ENCODE assay signal across 10 cellular contexts in the genomic region with DNA sequence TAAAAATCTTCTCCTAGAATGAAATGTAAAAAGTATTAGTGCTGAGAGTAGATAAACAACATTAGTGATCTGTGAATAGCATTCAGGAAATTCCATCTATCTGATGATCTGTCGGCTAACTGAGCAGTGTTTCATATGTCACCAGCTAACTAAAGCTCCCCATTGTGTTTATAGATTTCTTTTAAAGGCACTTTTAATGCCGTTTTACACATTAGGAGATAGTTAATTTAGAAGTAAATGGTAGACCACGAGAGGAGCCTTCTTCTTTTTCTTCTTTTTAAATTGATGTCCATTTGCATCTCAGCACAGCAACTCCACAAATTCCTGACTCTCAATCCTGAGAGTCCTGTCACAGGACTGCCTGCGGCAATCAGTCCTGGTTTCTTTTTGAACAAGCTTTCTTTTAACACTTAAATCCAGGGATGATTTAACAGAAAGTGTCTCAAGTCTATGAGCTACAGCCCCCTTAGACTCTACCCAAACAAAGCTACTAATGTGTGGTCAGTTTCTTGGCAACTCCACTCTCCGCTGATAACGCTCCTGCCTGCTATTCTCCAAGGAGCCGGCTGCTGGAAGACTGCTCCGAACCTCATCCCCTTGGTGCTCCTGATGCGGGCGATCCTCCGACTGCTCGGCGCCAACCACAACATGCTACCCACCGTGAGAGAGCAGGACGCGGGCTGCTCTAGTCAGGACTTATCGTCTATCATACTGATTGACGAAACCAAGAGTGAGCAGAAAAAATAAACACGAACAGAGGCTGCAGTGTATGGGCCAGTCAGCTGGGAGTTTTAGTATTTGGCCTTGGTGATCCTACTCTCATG.
DNase-seq lines count a peak whose midpoint lies in the region; ATAC-seq and TF ChIP-seq lines count a peak whose summit lies in the region.
"Had no signal": no experiment of that assay in that cellular context is flagged by ENCODE, and none has a peak within 500 bp of the region (broad histone marks: within the 10 kb centered on the region; RNA-seq: fewer than 3 reads in every experiment).

No MANE protein-coding gene starts in this region.

- no peaks in the 10 kb centered on the region for H3K36me3 Mint-ChIP-seq in CD8-positive, alpha-beta memory T cell

- TF ChIP-seq POLR2A in right lobe of liver (IDR thresholded peaks at IDR 0.05) = no peak
- TF ChIP-seq POLR2A in testis (IDR thresholded peaks at IDR 0.05) = no peak

- CTCF ChIA-PET in CD8-positive, alpha-beta memory T cell (lab: Charles Lee) = no interaction called here

- peak; percentile 42 to 63 (median 52) for ATAC-seq in right lobe of liver
- ATAC-seq: HCT116 had no signal

- peak; percentile 13 for DNase-seq in HuH-7.5 (ENCODE audit: low spot score)
- peak in 1 of 3 donors; percentile 21 for DNase-seq in right lobe of liver
- DNase-seq in testis = peak; percentile 31
- DNase-seq in CD8-positive, alpha-beta memory T cell = no peak
- DNase-seq in SIG-M5 treated with dmso at 0.1 percent for 504 hours (lab: John Stamatoyannopoulos, UW; ENCODE audit: unreplicated experiment) = no peak
- DNase-seq in activated CD4-positive, alpha-beta T cell treated with anti-CD3 and anti-CD28 coated beads for 48 hours = no peak
- no peak for DNase-seq in NCI-H748 treated with DMSO at 0.1 percent for 48 hours (lab: John Stamatoyannopoulos, UW)
- DNase-seq: T-helper 2 cell had no signal

- H3K4me3 ChIP-seq in duodenal mucosa (ENCODE audit: low read depth in 1 of 2, low read length in 2 of 2) (peak overlapping the region; percentile 52 to 68), right lobe of liver (no peak overlapping the region), testis (peak overlapping the region in 1 of 2 donors; percentile 29)
- H3K4me3 ChIP-seq in CD8-positive, alpha-beta memory T cell (ENCODE audit: low read length) = no peak overlapping the region

- H3K9me3 ChIP-seq in duodenal mucosa (ENCODE audit: control insufficient read depth in 1 of 2, low read length in 2 of 2) = no peaks in the 10 kb centered on the region
- H3K9me3 ChIP-seq in right lobe of liver = no peaks in the 10 kb centered on the region
- no peaks in the 10 kb centered on the region for H3K9me3 ChIP-seq in testis
- H3K9me3 ChIP-seq in CD8-positive, alpha-beta memory T cell (ENCODE audit: low read length) = no peaks in the 10 kb centered on the region

- H3K27ac ChIP-seq in duodenal mucosa (ENCODE audit: low read depth, low read length) (no peak overlapping the region), right lobe of liver (no peak overlapping the region), testis (peak overlapping the region in 1 of 2 donors; percentile 4)
- H3K27ac ChIP-seq in CD8-positive, alpha-beta memory T cell (ENCODE audit: low read depth, low read length) = no peak overlapping the region

- peak overlapping the region; percentile 26 to 44 for H3K9ac ChIP-seq in duodenal mucosa (ENCODE audit: low read depth in 1 of 2, low read length in 2 of 2)

- 2% methylated on average over 19 of the region's 19 CpGs for WGBS in right lobe of liver (ENCODE audit: insufficient coverage, low coverage, low lambda C conversion rate, missing lambda C conversion rate)
- 2 to 3% methylated on average over 12 to 19 of the region's 19 CpGs for WGBS in testis, 2 donors

- TF ChIP-seq CTCF in right lobe of liver (IDR thresholded peaks at IDR 0.05) (no peak), testis (IDR thresholded peaks at IDR 0.05) (no peak)

- H3K27me3 ChIP-seq in duodenal mucosa (ENCODE audit: control insufficient read depth in 1 of 2, insufficient read depth in 2 of 2, low read length in 2 of 2) (no peaks in the 10 kb centered on the region), right lobe of liver (no peaks in the 10 kb centered on the region), testis (no peaks in the 10 kb centered on the region)
- H3K27me3 ChIP-seq in CD8-positive, alpha-beta memory T cell (ENCODE audit: insufficient read depth, low read length, poor library complexity, severe bottlenecking) = no peaks in the 10 kb centered on the region

- H3K36me3 ChIP-seq in duodenal mucosa (ENCODE audit: control insufficient read depth in 1 of 2, insufficient read depth in 2 of 2, low read length in 2 of 2) = no peaks in the 10 kb centered on the region
- H3K36me3 ChIP-seq in right lobe of liver = no peaks in the 10 kb centered on the region
- no peaks in the 10 kb centered on the region for H3K36me3 ChIP-seq in testis (ENCODE audit: low read depth, missing control alignments)
- no peaks in the 10 kb centered on the region for H3K36me3 ChIP-seq in CD8-positive, alpha-beta memory T cell (ENCODE audit: insufficient read depth, low read length)

- POLR2A ChIA-PET in CD8-positive, alpha-beta memory T cell (lab: Charles Lee) = no interaction called here

- H3K4me1 ChIP-seq in duodenal mucosa (ENCODE audit: control insufficient read depth in 1 of 2, insufficient read depth in 2 of 2, low read length in 2 of 2) = peaks cover 0 to 16% of the 10 kb centered on the region in 2 donors
- no peaks in the 10 kb centered on the region for H3K4me1 ChIP-seq in right lobe of liver
- H3K4me1 ChIP-seq in testis = peaks cover 4% of the 10 kb centered on the region
- no peaks in the 10 kb centered on the region for H3K4me1 ChIP-seq in CD8-positive, alpha-beta memory T cell (ENCODE audit: insufficient read depth, low read length)

- peaks cover 0 to 3% (median 0%) of the 10 kb centered on the region in 5 donors for H3K9me3 Mint-ChIP-seq in CD8-positive, alpha-beta memory T cell

- H3K27ac Mint-ChIP-seq in CD8-positive, alpha-beta memory T cell = no peak overlapping the region

- H3K27me3 Mint-ChIP-seq in CD8-positive, alpha-beta memory T cell = no peaks in the 10 kb centered on the region

- H3K4me1 Mint-ChIP-seq in CD8-positive, alpha-beta memory T cell = peaks cover 0 to 6% (median 0%) of the 10 kb centered on the region in 3 donors

- intact Hi-C loops in right lobe of liver (cut with DNase I) = no loop called here
- intact Hi-C loops in testis (cut with DNase I; ENCODE audit: low total_unique reads) = no loop called here

- no peak overlapping the region for H3K4me3 Mint-ChIP-seq in CD8-positive, alpha-beta memory T cell

Comparison
In these comparisons a context has a peak if more than half of its experiments do, and no peak if none do; other contexts are left out.
1. DNase-seq: peak in HuH-7.5 (single experiment) and testis (single experiment); none in CD8-positive, alpha-beta memory T cell (0 of 5), SIG-M5 treated with dmso at 0.1 percent for 504 hours (single experiment), activated CD4-positive, alpha-beta T cell treated with anti-CD3 and anti-CD28 coated beads for 48 hours (single experiment) and NCI-H748 treated with DMSO at 0.1 percent for 48 hours (single experiment).
2. H3K4me3 ChIP-seq: peak in duodenal mucosa (2 of 2); none in right lobe of liver (0 of 3) and CD8-positive, alpha-beta memory T cell (single experiment).